ENCODE assay signal across 1 cellular context in genomic region chr7:112207765-112208164, GRCh38.
TF ChIP-seq lines count a peak whose summit lies in the region.

No MANE protein-coding gene starts in this region.

TF ChIP-seq in SK-N-SH, 30 proteins besides CTCF, POLR2A, EP300 and RAD21 (continued from another document):
- TF ChIP-seq REST (IDR thresholded peaks at IDR 0.05; ENCODE audit: low read depth, low read length), result no peak
- no peak for TF ChIP-seq NRF1 (IDR thresholded peaks at IDR 0.05; ENCODE audit: low read depth, low read length)
- TF ChIP-seq TCF12 (IDR thresholded peaks at IDR 0.05), result no peak
- TF ChIP-seq TAF1 (IDR thresholded peaks at IDR 0.05; ENCODE audit: borderline replicate concordance, low read depth, low read length), result no peak
- TF ChIP-seq POLR2AphosphoS5 (IDR thresholded peaks at IDR 0.05; ENCODE audit: low read depth, low read length), result no peak
- TF ChIP-seq FOXJ3 (CRISPR knock-in tag; IDR thresholded peaks at IDR 0.05), result no peak
TF ChIP-seq in SK-N-SH: peak in this region for 0.
